ENCODE assay signal across 8 cellular contexts in the genomic region with DNA sequence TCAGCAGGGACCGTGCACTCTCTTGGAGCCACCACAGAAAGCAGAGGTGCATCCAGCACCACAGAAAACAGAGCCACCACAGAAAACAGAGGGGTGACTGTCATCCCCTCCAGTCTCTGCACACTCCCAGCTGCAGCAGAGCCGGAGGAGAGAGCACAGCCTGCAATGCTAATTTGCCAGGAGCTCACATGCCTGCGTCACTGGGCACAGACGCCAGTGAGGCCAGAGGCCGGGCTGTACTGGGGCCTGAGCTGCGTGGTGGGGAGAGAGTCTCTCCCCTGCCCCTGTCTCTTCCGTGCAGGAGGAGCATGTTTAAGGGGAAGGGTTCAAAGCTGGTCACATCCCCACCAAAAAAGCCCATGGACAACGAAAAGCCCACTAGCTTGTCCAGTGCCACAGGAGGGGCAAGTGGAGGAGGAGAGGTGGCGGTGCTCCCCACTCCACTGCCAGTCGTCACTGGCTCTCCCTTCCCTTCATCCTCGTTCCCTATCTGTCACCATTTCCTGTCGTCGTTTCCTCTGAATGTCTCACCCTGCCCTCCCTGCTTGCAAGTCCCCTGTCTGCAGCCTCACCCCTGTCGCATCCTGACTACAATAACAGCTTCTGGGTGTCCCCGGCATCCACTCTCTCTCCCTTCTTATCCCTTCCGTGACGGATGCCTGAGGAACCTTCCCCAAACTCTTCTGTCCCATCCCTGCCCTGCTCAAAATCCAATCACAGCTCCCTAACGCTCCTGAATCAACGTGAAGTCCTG.
DNase-seq lines count a peak whose midpoint lies in the region; ATAC-seq, FAIRE-seq and TF ChIP-seq lines count a peak whose summit lies in the region.
"Not testable (repeated sequence)": the region's sequence is repeated elsewhere in the genome, so short reads cannot be mapped to it uniquely, and the experiment has no call there.

No MANE protein-coding gene starts in this region.

- WGBS in IMR-90 (ENCODE audit: extremely low coverage in 2 of 2, insufficient read length in 1 of 2), 2 experiments, result no CpG with 5 or more reads among the region's 19 CpGs
- 80% methylated on average over 7 of the region's 19 CpGs for WGBS in K562 (ENCODE audit: insufficient coverage, low coverage, missing lambda C conversion rate)

- not testable (repeated sequence) for H3K9me3 ChIP-seq in BE2C; IMR-90 (ENCODE audit: control insufficient read depth, insufficient read depth, low read length); K562 (replicated peaks; ENCODE audit: control insufficient read depth, insufficient read depth, low read depth, low read length)

- BruUV-seq in IMR-90 (replicated peaks; lab: Mats Ljungman, UMichigan), result not testable (repeated sequence)
- BruUV-seq in K562 (replicated peaks; lab: Mats Ljungman, UMichigan), result TSS peak; percentile 24

- H3K4me3 Mint-ChIP-seq in activated CD4-positive, alpha-beta T cell treated with anti-CD3 and anti-CD28 coated beads, Interleukin-2, amount 10 ng/mL, durations not matched to agents 7 days and 5 days; natural killer cell treated with Interleukin-12 subunit alpha and Interleukin-12 subunit beta and Interleukin-15 and Interleukin-18, amount 100 ng/mL, for 72 hours: not testable (repeated sequence)

- not testable (repeated sequence) for H4K5ac ChIP-seq in IMR-90 (ENCODE audit: low read depth, low read length)

- not testable (repeated sequence) for H4K8ac ChIP-seq in IMR-90 (ENCODE audit: low read depth in 2 of 2, low read length in 2 of 2)

- TF ChIP-seq CTCF in BE2C (IDR thresholded peaks at IDR 0.05; ENCODE audit: low read depth, low read length); IMR-90 (conservative IDR thresholded peaks at IDR 0.05; ENCODE audit: low read depth, low read length); K562 (IDR thresholded peaks at IDR 0.05 in 2 of 3, conservative IDR thresholded peaks at IDR 0.05 in 1 of 3; ENCODE audit: insufficient read depth in 2 of 3, low read depth in 1 of 3, low read length in 3 of 3); fibroblast of pulmonary artery (IDR thresholded peaks at IDR 0.05; ENCODE audit: low read length, missing control alignments): not testable (repeated sequence)

- not testable (repeated sequence) for TF ChIP-seq POLR2A in IMR-90 (IDR thresholded peaks at IDR 0.05; ENCODE audit: low read depth, low read length); K562 (conservative IDR thresholded peaks at IDR 0.05)

- H3K36me3 Mint-ChIP-seq in activated CD4-positive, alpha-beta T cell treated with anti-CD3 and anti-CD28 coated beads, Interleukin-2, amount 10 ng/mL, durations not matched to agents 7 days and 5 days (ENCODE audit: low read depth); natural killer cell treated with Interleukin-12 subunit alpha and Interleukin-12 subunit beta and Interleukin-15 and Interleukin-18, amount 100 ng/mL, for 72 hours: not testable (repeated sequence)

- TF ChIP-seq EP300 in K562 (IDR thresholded peaks at IDR 0.05; ENCODE audit: low read length), result not testable (repeated sequence)

- not testable (repeated sequence) for ATAC-seq in IMR-90 (ENCODE audit: low read depth); K562; natural killer cell treated with Interleukin-12 subunit alpha and Interleukin-12 subunit beta and Interleukin-15 and Interleukin-18, amount 100 ng/mL, for 72 hours; stimulated activated naive CD8-positive, alpha-beta T cell treated with anti-CD3 and anti-CD28 coated beads, Interleukin-15, Interleukin-2, amounts not matched to agents 100 U/mL and 50 U/mL, for 24 hours

- intact Hi-C loops in IMR-90 (cut with micrococcal nuclease); K562 (cut with micrococcal nuclease): not testable (repeated sequence)

- not testable (repeated sequence) for H3K79me1 ChIP-seq in IMR-90 (ENCODE audit: low read depth in 1 of 2, low read length in 2 of 2)

- in situ Hi-C loops in IMR-90 (cut with MboI; ENCODE audit: low sequenced_read_pairs); K562 (cut with MboI): not testable (repeated sequence)

- H3K14ac ChIP-seq in IMR-90 (replicated peaks; ENCODE audit: low read depth, low read length), result not testable (repeated sequence)

- H3K4me1 ChIP-seq in BE2C; IMR-90 (ENCODE audit: control insufficient read depth, insufficient read depth, low read length); K562 (replicated peaks in 1 of 2; ENCODE audit: control insufficient read depth in 2 of 2, insufficient read depth in 2 of 2, low read length in 2 of 2): not testable (repeated sequence)

- H3K27ac Mint-ChIP-seq in activated CD4-positive, alpha-beta T cell treated with anti-CD3 and anti-CD28 coated beads, Interleukin-2, amount 10 ng/mL, durations not matched to agents 7 days and 5 days, result peak overlapping the region; percentile 67
- peak overlapping the region in 1 of 2 donors; percentile 59 for H3K27ac Mint-ChIP-seq in natural killer cell treated with Interleukin-12 subunit alpha and Interleukin-12 subunit beta and Interleukin-15 and Interleukin-18, amount 100 ng/mL, for 72 hours

- H3K27me3 ChIP-seq in BE2C; IMR-90 (ENCODE audit: control insufficient read depth, insufficient read depth, low read length); K562 (ENCODE audit: control insufficient read depth in 2 of 2, insufficient read depth in 2 of 2, low read length in 2 of 2): not testable (repeated sequence)

- DNase-seq in BE2C, result peak; percentile 80
- DNase-seq in IMR-90, result peak; percentile 3
- peak; percentile 25 for DNase-seq in activated CD4-positive, alpha-beta T cell treated with anti-CD3 and anti-CD28 coated beads, Interleukin-2, amount 10 ng/mL, durations not matched to agents 7 days and 5 days
- DNase-seq in K562 (ENCODE audit: extremely low read depth in 1 of 4, low spot score in 3 of 4), result not testable (repeated sequence)
- peak; percentile 4 for DNase-seq in fibroblast of pulmonary artery (ENCODE audit: low read depth)
- peak; percentile 4 for DNase-seq in iris pigment epithelial cell (ENCODE audit: low read depth)
- peak; percentile 54 for DNase-seq in natural killer cell treated with Interleukin-12 subunit alpha and Interleukin-12 subunit beta and Interleukin-15 and Interleukin-18, amount 100 ng/mL, for 72 hours (ENCODE audit: low spot score)
- DNase-seq in stimulated activated naive CD8-positive, alpha-beta T cell treated with anti-CD3 and anti-CD28 coated beads, Interleukin-15, Interleukin-2, amounts not matched to agents 100 U/mL and 50 U/mL, for 24 hours, result peak; percentile 2

- not testable (repeated sequence) for TF ChIP-seq RAD21 in IMR-90 (IDR thresholded peaks at IDR 0.05; ENCODE audit: low read length); K562 (CRISPR knock-in tag; conservative IDR thresholded peaks at IDR 0.05 in 1 of 2, IDR thresholded peaks at IDR 0.05 in 1 of 2)

- not testable (repeated sequence) for H3K18ac ChIP-seq in IMR-90 (ENCODE audit: low read depth, low read length)

- not testable (repeated sequence) for H4K20me1 ChIP-seq in IMR-90 (ENCODE audit: insufficient read depth, low read length); K562 (replicated peaks; ENCODE audit: control insufficient read depth, insufficient read depth, low read length)

- not testable (repeated sequence) for H3K4me2 ChIP-seq in IMR-90 (ENCODE audit: low read depth, low read length); K562 (ENCODE audit: insufficient read depth, low read length)

- not testable (repeated sequence) for H3K56ac ChIP-seq in IMR-90 (ENCODE audit: extremely low read depth, insufficient read depth, low read length)

- H3K79me2 ChIP-seq in K562 (ENCODE audit: control insufficient read depth, insufficient read depth, low read length), result not testable (repeated sequence)

- not testable (repeated sequence) for H3K4ac ChIP-seq in IMR-90 (ENCODE audit: low read depth, low read length)

- not testable (repeated sequence) for H3K4me1 Mint-ChIP-seq in activated CD4-positive, alpha-beta T cell treated with anti-CD3 and anti-CD28 coated beads, Interleukin-2, amount 10 ng/mL, durations not matched to agents 7 days and 5 days; natural killer cell treated with Interleukin-12 subunit alpha and Interleukin-12 subunit beta and Interleukin-15 and Interleukin-18, amount 100 ng/mL, for 72 hours (ENCODE audit: low read depth in 2 of 2)

- H3K9me3 Mint-ChIP-seq in activated CD4-positive, alpha-beta T cell treated with anti-CD3 and anti-CD28 coated beads, Interleukin-2, amount 10 ng/mL, durations not matched to agents 7 days and 5 days; natural killer cell treated with Interleukin-12 subunit alpha and Interleukin-12 subunit beta and Interleukin-15 and Interleukin-18, amount 100 ng/mL, for 72 hours: not testable (repeated sequence)

- not testable (repeated sequence) for H2BK5ac ChIP-seq in IMR-90 (ENCODE audit: low read depth, low read length, poor library complexity, severe bottlenecking)

- H3K9me1 ChIP-seq in IMR-90 (ENCODE audit: insufficient read depth, low read length); K562 (ENCODE audit: control insufficient read depth, insufficient read depth, low read length): not testable (repeated sequence)

- H2AK5ac ChIP-seq in IMR-90 (ENCODE audit: low read depth, low read length), result not testable (repeated sequence)

- H2AFZ ChIP-seq in IMR-90 (replicated peaks; ENCODE audit: low read length, poor library complexity); K562 (ENCODE audit: low read depth, low read length): not testable (repeated sequence)

- not testable (repeated sequence) for H4K91ac ChIP-seq in IMR-90 (ENCODE audit: insufficient read depth, low read depth, low read length)

- H2BK20ac ChIP-seq in IMR-90 (ENCODE audit: low read depth, low read length), result not testable (repeated sequence)

- H3K4me3 ChIP-seq in BE2C (ENCODE audit: low read depth, low read length); IMR-90 (ENCODE audit: insufficient read depth, low read depth, low read length); K562; fibroblast of pulmonary artery (replicated peaks; ENCODE audit: low read depth, low read length): not testable (repeated sequence)

- H3K23ac ChIP-seq in IMR-90 (ENCODE audit: low read depth, low read length), result not testable (repeated sequence)

- not testable (repeated sequence) for H2BK15ac ChIP-seq in IMR-90 (ENCODE audit: low read depth, low read length)

- not testable (repeated sequence) for H3K27ac ChIP-seq in IMR-90 (ENCODE audit: insufficient read depth, low read length); K562 (ENCODE audit: extremely low read depth, low read depth, low read length)

- H2BK120ac ChIP-seq in IMR-90 (ENCODE audit: low read depth, low read length), result not testable (repeated sequence)

- POLR2A ChIA-PET in IMR-90 (lab: Charles Lee; ENCODE audit: unreplicated experiment); activated CD4-positive, alpha-beta T cell treated with anti-CD3 and anti-CD28 coated beads, Interleukin-2, amount 10 ng/mL, durations not matched to agents 7 days and 5 days (lab: Charles Lee); K562 (lab: Yijun Ruan, JAX): not testable (repeated sequence)

- not testable (repeated sequence) for H3K27me3 Mint-ChIP-seq in activated CD4-positive, alpha-beta T cell treated with anti-CD3 and anti-CD28 coated beads, Interleukin-2, amount 10 ng/mL, durations not matched to agents 7 days and 5 days; natural killer cell treated with Interleukin-12 subunit alpha and Interleukin-12 subunit beta and Interleukin-15 and Interleukin-18, amount 100 ng/mL, for 72 hours

- FAIRE-seq in K562 (lab: Jason Lieb, UNC), result not testable (repeated sequence)

- dilution Hi-C loops in IMR-90 (cut with HindIII; ENCODE audit: low sequenced_read_pairs, unreplicated experiment), result not testable (repeated sequence)

- CTCF ChIA-PET in IMR-90 (lab: Yijun Ruan, JAX); activated CD4-positive, alpha-beta T cell treated with anti-CD3 and anti-CD28 coated beads, Interleukin-2, amount 10 ng/mL, durations not matched to agents 7 days and 5 days (lab: Charles Lee); K562 (lab: Yijun Ruan, JAX; ENCODE audit: low intra/inter-chr PET ratio): not testable (repeated sequence)

- H2AK9ac ChIP-seq in IMR-90 (replicated peaks; ENCODE audit: low read depth, low read length, poor library complexity), result not testable (repeated sequence)

- not testable (repeated sequence) for H3K36me3 ChIP-seq in BE2C; IMR-90 (ENCODE audit: control insufficient read depth, insufficient read depth, low read length); K562 (ENCODE audit: control insufficient read depth, insufficient read depth, low read length)

- not testable (repeated sequence) for H3K9ac ChIP-seq in IMR-90 (ENCODE audit: low read depth, low read length); K562 (ENCODE audit: insufficient read depth in 1 of 2, low read depth in 2 of 2, low read length in 2 of 2)
